ENCODE assay signal across 17 cellular contexts in the genomic region with DNA sequence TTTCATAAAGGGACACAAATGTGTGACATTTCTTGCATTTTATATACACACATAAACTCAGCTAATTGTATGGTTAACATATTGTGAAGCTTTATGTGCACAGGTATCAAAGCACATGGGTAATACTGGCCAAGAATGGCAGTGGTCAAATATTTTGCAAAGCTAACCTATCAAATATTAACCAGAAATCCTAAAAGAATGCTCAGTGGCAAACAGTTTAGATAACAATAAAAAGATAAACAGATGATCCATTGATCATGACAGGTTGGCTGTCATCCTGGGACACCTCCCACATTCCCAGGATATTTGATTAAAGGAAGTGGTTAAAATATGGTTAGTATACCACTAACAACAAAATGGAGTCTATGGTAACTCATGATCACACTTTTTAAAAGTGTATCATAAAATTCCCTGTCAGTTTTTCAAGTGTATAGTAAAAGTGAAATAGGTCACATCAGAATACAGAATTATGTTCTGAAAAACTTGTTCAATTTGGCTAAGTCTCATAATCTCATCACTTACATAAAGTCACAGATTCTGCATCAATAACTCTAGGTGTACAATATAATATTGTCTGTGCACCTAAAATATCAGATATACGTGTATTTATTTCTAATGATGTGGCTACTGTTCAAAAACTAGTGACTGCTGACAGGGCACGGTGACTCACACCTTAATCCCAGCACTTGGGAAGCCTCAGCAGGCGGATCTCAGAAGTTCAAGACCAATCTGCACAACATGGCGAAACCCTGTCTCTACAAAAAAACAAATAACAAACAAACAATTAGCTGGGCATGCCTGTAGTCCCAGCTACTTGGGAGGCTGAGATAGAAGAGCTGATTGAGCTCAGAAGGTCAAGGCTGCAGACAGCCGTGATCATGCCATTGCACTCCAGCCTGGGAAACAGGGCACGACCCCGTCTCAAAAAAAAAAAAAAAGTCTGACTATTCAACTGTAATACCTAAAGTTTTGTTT. TPM values are rescaled to one million over a fixed set of nuclear protein-coding genes. Genes with fewer than 3 reads are reported as not detected.
DNase-seq lines count a peak whose midpoint lies in the region; ATAC-seq, FAIRE-seq and TF ChIP-seq lines count a peak whose summit lies in the region.
"Had no signal": no experiment of that assay in that cellular context is flagged by ENCODE, and none has a peak within 500 bp of the region (broad histone marks: within the 10 kb centered on the region; RNA-seq: fewer than 3 reads in every experiment).

No MANE protein-coding gene starts in this region.

- intact Hi-C loops in right lobe of liver (cut with DNase I) = no loop called here

- no peak overlapping the region for H3K4me3 ChIP-seq in GM23248
- no peak overlapping the region for H3K4me3 ChIP-seq in SJSA1
- no peak overlapping the region for H3K4me3 ChIP-seq in fibroblast of villous mesenchyme (ENCODE audit: low read depth, low read length)
- peak overlapping the region in 1 of 3 donors; percentile 15 for H3K4me3 ChIP-seq in right lobe of liver
- H3K4me3 ChIP-seq: mucosa of descending colon had no signal

- no peaks in the 10 kb centered on the region for H3K36me3 ChIP-seq in GM23248 (ENCODE audit: low read depth)
- no peaks in the 10 kb centered on the region for H3K36me3 ChIP-seq in SJSA1
- H3K36me3 ChIP-seq in right lobe of liver = no peaks in the 10 kb centered on the region

- ATAC-seq in right lobe of liver = peak; percentile 72 to 84 (median 82)
- ATAC-seq: mucosa of descending colon had no signal

- H3K9me2 ChIP-seq in GM23248 (ENCODE audit: insufficient read depth) = no peaks in the 10 kb centered on the region

- H3F3A ChIP-seq in GM23248 (ENCODE audit: insufficient read depth) = peaks cover 22% of the 10 kb centered on the region; the same call in 1 of the 2 replicates

- no peak for TF ChIP-seq CTCF in fibroblast of villous mesenchyme (IDR thresholded peaks at IDR 0.05; ENCODE audit: insufficient read depth, low read depth, low read length)
- TF ChIP-seq CTCF in right lobe of liver (IDR thresholded peaks at IDR 0.05) = no peak

- no peak for FAIRE-seq in urothelium cell line (lab: Jason Lieb, UNC)
- FAIRE-seq: small intestine had no signal

- no peak overlapping the region for H3K4me2 ChIP-seq in GM23248 (ENCODE audit: unreplicated experiment)

- POLR2A ChIA-PET in HEK293T (lab: Yijun Ruan, JAX) = no interaction called here

- TF ChIP-seq POLR2A in right lobe of liver (IDR thresholded peaks at IDR 0.05) = no peak

- no peaks in the 10 kb centered on the region for H3K9me3 ChIP-seq in GM23248 (ENCODE audit: low read depth)
- H3K9me3 ChIP-seq in SJSA1 (replicated peaks) = no peaks in the 10 kb centered on the region
- H3K9me3 ChIP-seq in right lobe of liver = no peaks in the 10 kb centered on the region
- H3K9me3 ChIP-seq: mucosa of descending colon had no signal

- in situ Hi-C loops in GM23248 (cut with MboI) = no loop called here

- H2AFZ ChIP-seq in GM23248 = no peak overlapping the region

- CTCF ChIA-PET in HEK293T (lab: Yijun Ruan, JAX) = interaction anchor here (0.6 kb wide), 2 partner anchors 37 to 43 kb away, joined by 3 to 5 read pairs; no protein-coding TSS in a partner anchor

- H3K79me2 ChIP-seq in GM23248 (ENCODE audit: insufficient read depth) = peaks cover 100% of the 10 kb centered on the region

- H3K4me1 ChIP-seq in GM23248 (ENCODE audit: insufficient read depth) = peaks cover 39% of the 10 kb centered on the region
- H3K4me1 ChIP-seq in SJSA1 (replicated peaks) = peaks cover 34% of the 10 kb centered on the region
- peaks cover 0 to 55% (median 21%) of the 10 kb centered on the region in 4 donors for H3K4me1 ChIP-seq in right lobe of liver

- H3K27me3 ChIP-seq in GM23248 (replicated peaks; ENCODE audit: insufficient read depth) = no peaks in the 10 kb centered on the region
- H3K27me3 ChIP-seq in SJSA1 (replicated peaks) = no peaks in the 10 kb centered on the region
- H3K27me3 ChIP-seq in right lobe of liver = no peaks in the 10 kb centered on the region

- no peak overlapping the region for H3K9ac ChIP-seq in GM23248

- H3K27ac ChIP-seq in GM23248 (no peak overlapping the region), SJSA1 (0 out of 2 replicates have a peak overlapping the region, but pooled peaks have one; percentile 21), right lobe of liver (peak overlapping the region in 2 of 3 donors; percentile 36 to 42)
- H3K27ac ChIP-seq: WERI-Rb-1 had no signal

- DNase-seq in GM23248 (peak; percentile 54), SJSA1 (ENCODE audit: low read depth in 1 of 2, low spot score in 2 of 2) (peak; percentile 40 to 55), fibroblast of villous mesenchyme (ENCODE audit: low read depth) (peak; percentile 42), right lobe of liver (no peak), HEK293T (ENCODE audit: extremely low spot score) (no peak), urothelium cell line (ENCODE audit: low spot score) (no peak), NCI-H526 (lab: John Stamatoyannopoulos, UW) (no peak), cortex of kidney (lab: John Stamatoyannopoulos, UW) (no peak)
- DNase-seq: DMS79; effector CD8-positive, alpha-beta T cell; foreskin melanocyte; mucosa of descending colon; NCI-H2029; NCI-H524; occipital lobe; small intestine; WERI-Rb-1 had no signal

- WGBS in GM23248 (ENCODE audit: low coverage in 1 of 2, low lambda C conversion rate in 2 of 2, missing lambda C conversion rate in 2 of 2), 2 experiments = 74 to 80% methylated on average over 7 of the region's 7 CpGs
- 18% methylated on average over 6 of the region's 7 CpGs for WGBS in right lobe of liver (ENCODE audit: insufficient coverage, low coverage, low lambda C conversion rate, missing lambda C conversion rate)

- no peaks in the 10 kb centered on the region for H4K20me1 ChIP-seq in GM23248 (ENCODE audit: insufficient read depth)

TF ChIP-seq in HEK293T, 16 proteins besides CTCF, POLR2A, EP300 and RAD21:
- TF ChIP-seq FOXM1 (IDR thresholded peaks at IDR 0.05; ENCODE audit: borderline replicate concordance) (no peak), FOXA1 (IDR thresholded peaks at IDR 0.05) (no peak), TARDBP (IDR thresholded peaks at IDR 0.05) (no peak), L3MBTL2 (conservative IDR thresholded peaks at IDR 0.05) (no peak), LEF1 (IDR thresholded peaks at IDR 0.05; ENCODE audit: borderline replicate concordance) (no peak), HDGF (IDR thresholded peaks at IDR 0.05; ENCODE audit: borderline replicate concordance) (no peak), ZNF384 (IDR thresholded peaks at IDR 0.05) (no peak), SUZ12 (IDR thresholded peaks at IDR 0.05) (no peak), ELF4 (IDR thresholded peaks at IDR 0.05) (no peak), FOXK2 (IDR thresholded peaks at IDR 0.05) (no peak), SP1 (IDR thresholded peaks at IDR 0.05) (no peak), NFRKB (IDR thresholded peaks at IDR 0.05) (no peak), ARNT (IDR thresholded peaks at IDR 0.05) (no peak), CTBP1 (IDR thresholded peaks at IDR 0.05; ENCODE audit: borderline replicate concordance) (no peak), BHLHE40 (IDR thresholded peaks at IDR 0.05; ENCODE audit: borderline replicate concordance) (no peak)
- TF ChIP-seq, protein P1, sequence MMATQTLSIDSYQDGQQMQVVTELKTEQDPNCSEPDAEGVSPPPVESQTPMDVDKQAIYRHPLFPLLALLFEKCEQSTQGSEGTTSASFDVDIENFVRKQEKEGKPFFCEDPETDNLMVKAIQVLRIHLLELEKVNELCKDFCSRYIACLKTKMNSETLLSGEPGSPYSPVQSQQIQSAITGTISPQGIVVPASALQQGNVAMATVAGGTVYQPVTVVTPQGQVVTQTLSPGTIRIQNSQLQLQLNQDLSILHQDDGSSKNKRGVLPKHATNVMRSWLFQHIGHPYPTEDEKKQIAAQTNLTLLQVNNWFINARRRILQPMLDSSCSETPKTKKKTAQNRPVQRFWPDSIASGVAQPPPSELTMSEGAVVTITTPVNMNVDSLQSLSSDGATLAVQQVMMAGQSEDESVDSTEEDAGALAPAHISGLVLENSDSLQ (IDR thresholded peaks at IDR 0.05) = no peak

RNA-seq across cellular contexts. Expression of a gene that starts 48.9 kb away (rescaled TPM):
- total RNA-seq in GM23248 (2014; rRNA removed; shearing (Covaris generic)) = 157 and 165 TPM in 2 replicates
- 103 and 107 TPM in 2 replicates for polyA plus RNA-seq in GM23248 (2016; fragmentation: Nextera tagmentation; extraction: Ambion mirVana)
- total RNA-seq in SJSA1 (2014; rRNA removed; shearing (Covaris generic)) = 47.2 and 75.7 TPM in 2 replicates
- total RNA-seq in fibroblast of villous mesenchyme (74.7 and 89.2 TPM in 2 replicates), right lobe of liver (10 to 100 TPM; 32.3 to 46.8 (median 35.8) TPM)

Comparison
In these comparisons a context has a peak if more than half of its experiments do, and no peak if none do; other contexts are left out.
1. DNase-seq: peak in GM23248 (single experiment), SJSA1 (2 of 2) and fibroblast of villous mesenchyme (single experiment); none in right lobe of liver (0 of 3), HEK293T (single experiment), urothelium cell line (single experiment), NCI-H526 (0 of 2) and cortex of kidney (single experiment).